9 cellular contexts compared by ENCODE assay signal in the genomic region with DNA sequence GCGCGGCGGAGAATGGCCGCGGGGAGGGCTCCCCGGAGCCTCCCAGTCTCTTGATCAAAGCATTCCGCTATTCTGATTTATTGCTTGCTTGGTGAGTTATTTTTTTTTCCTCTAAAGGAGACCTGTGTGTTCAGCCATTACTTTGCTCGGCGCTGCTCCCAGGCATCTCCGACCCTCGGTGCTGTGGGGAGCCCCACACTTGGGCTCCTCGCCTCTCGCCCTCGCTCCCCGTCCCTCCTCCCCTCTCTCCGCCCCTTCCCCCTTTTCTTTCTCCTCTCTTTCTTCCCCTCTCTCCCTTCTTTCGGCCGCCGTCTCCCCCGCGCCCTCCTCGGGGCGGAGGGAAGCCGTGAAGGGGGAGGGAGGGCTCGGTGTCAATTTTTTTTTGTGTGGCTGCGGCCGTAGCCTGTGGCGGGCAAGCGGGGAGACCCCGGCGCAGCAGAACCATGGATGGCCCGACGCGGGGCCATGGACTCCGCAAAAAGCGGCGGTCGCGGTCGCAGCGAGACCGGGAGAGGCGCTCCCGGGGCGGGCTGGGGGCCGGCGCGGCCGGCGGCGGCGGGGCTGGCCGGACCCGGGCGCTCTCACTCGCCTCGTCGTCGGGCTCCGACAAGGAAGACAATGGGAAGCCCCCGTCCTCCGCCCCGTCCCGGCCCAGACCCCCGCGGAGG. TPM values are rescaled to one million over a fixed set of nuclear protein-coding genes. Genes with fewer than 3 reads are reported as not detected.
A peak's percentile ranks its signal among the peaks of the same experiment; 100 is the strongest.
DNase-seq lines count a peak whose midpoint lies in the region; ATAC-seq and TF ChIP-seq lines count a peak whose summit lies in the region.
"Had no signal": no experiment of that assay in that cellular context is flagged by ENCODE, and none has a peak within 500 bp of the region (broad histone marks: within the 10 kb centered on the region; RNA-seq: fewer than 3 reads in every experiment).

No MANE protein-coding gene starts in this region.

- no peak for ATAC-seq in CD8-positive, alpha-beta T cell
- no peak for ATAC-seq in stimulated activated naive B cell treated with anti-CD40 and anti-IgM and Interleukin-4, amounts not matched to agents 10 μg/mL and 1 μg/mL and 100 μg/mL, for 72 hours (replicated peaks)
- no peak for ATAC-seq in GM19452 (IDR thresholded peaks at IDR 0.05; ENCODE audit: unreplicated experiment)

- 0 to 1% (median 0%) methylated on average over 9 to 66 of the region's 66 CpGs for WGBS in adrenal gland, 4 donors

- TF ChIP-seq CTCF in CD8-positive, alpha-beta T cell (IDR thresholded peaks at IDR 0.05): no peak
- TF ChIP-seq CTCF in adrenal gland (IDR thresholded peaks at IDR 0.05): no peak

- H3K36me3 Mint-ChIP-seq in CD8-positive, alpha-beta T cell: no peaks in the 10 kb centered on the region
- no peaks in the 10 kb centered on the region for H3K36me3 Mint-ChIP-seq in stimulated activated naive B cell treated with anti-CD40 and anti-IgM and Interleukin-4, amounts not matched to agents 10 μg/mL and 1 μg/mL and 100 μg/mL, for 72 hours

- H3K36me3 ChIP-seq in CD8-positive, alpha-beta T cell (ENCODE audit: insufficient read depth, low read length): no peaks in the 10 kb centered on the region
- H3K36me3 ChIP-seq in adrenal gland (replicated peaks in 1 of 2): no peaks in the 10 kb centered on the region

- TF ChIP-seq POLR2A in adrenal gland (IDR thresholded peaks at IDR 0.05): no peak

- intact Hi-C loops in CD8-positive, alpha-beta T cell (cut with DNase I, micrococcal nuclease): no loop called here
- intact Hi-C loops in adrenal gland (cut with DNase I): no loop called here

- peak overlapping the region; percentile 53 for H3K4me3 ChIP-seq in CD8-positive, alpha-beta T cell (ENCODE audit: low read depth, low read length)
- H3K4me3 ChIP-seq in adrenal gland: peak overlapping the region; percentile 12 to 96 (median 90)

- H3K4me3 Mint-ChIP-seq in CD8-positive, alpha-beta T cell: peak overlapping the region; percentile 85
- peak overlapping the region; percentile 89 to 92 for H3K4me3 Mint-ChIP-seq in stimulated activated naive B cell treated with anti-CD40 and anti-IgM and Interleukin-4, amounts not matched to agents 10 μg/mL and 1 μg/mL and 100 μg/mL, for 72 hours

- peaks cover 32% of the 10 kb centered on the region for H3K27me3 Mint-ChIP-seq in CD8-positive, alpha-beta T cell (ENCODE audit: low read depth)
- no peaks in the 10 kb centered on the region for H3K27me3 Mint-ChIP-seq in stimulated activated naive B cell treated with anti-CD40 and anti-IgM and Interleukin-4, amounts not matched to agents 10 μg/mL and 1 μg/mL and 100 μg/mL, for 72 hours

- POLR2A ChIA-PET in CD8-positive, alpha-beta T cell (lab: Charles Lee): no interaction called here

- H3K9me3 ChIP-seq in CD8-positive, alpha-beta T cell (ENCODE audit: low read length): no peaks in the 10 kb centered on the region
- no peaks in the 10 kb centered on the region for H3K9me3 ChIP-seq in adrenal gland (replicated peaks in 1 of 3)

- H3K4me1 ChIP-seq in CD8-positive, alpha-beta T cell (ENCODE audit: insufficient read depth, low read length): peaks cover 30% of the 10 kb centered on the region
- peaks cover 0 to 5% of the 10 kb centered on the region in 2 donors for H3K4me1 ChIP-seq in adrenal gland (replicated peaks in 1 of 2)

- no peak for DNase-seq in CD8-positive, alpha-beta T cell
- peak; percentile 50 for DNase-seq in HuH-7 (ENCODE audit: low spot score)
- DNase-seq in adrenal gland: peak in 4 of 7 donors; percentile 13 to 36 (median 22)
- peak; percentile 36 for DNase-seq in iPS-NIHi7 (ENCODE audit: extremely low spot score)
- no peak for DNase-seq in stimulated activated naive B cell treated with anti-CD40 and anti-IgM and Interleukin-4, amounts not matched to agents 10 μg/mL and 1 μg/mL and 100 μg/mL, for 72 hours
- DNase-seq in activated CD8-positive, alpha-beta memory T cell treated with anti-CD3 and anti-CD28 coated beads, Interleukin-2, amount 50 U/mL, for 48 hours: no peak
- DNase-seq in GM19240 (ENCODE audit: insufficient read length, low spot score): no peak

- H3K27ac Mint-ChIP-seq in CD8-positive, alpha-beta T cell: no peak overlapping the region
- H3K27ac Mint-ChIP-seq in stimulated activated naive B cell treated with anti-CD40 and anti-IgM and Interleukin-4, amounts not matched to agents 10 μg/mL and 1 μg/mL and 100 μg/mL, for 72 hours: peak overlapping the region; percentile 84

- H3K27me3 ChIP-seq in CD8-positive, alpha-beta T cell (ENCODE audit: insufficient read depth, low read length): peaks cover 24% of the 10 kb centered on the region
- no peaks in the 10 kb centered on the region for H3K27me3 ChIP-seq in adrenal gland

- H3K4me1 Mint-ChIP-seq in CD8-positive, alpha-beta T cell (ENCODE audit: low read depth): peaks cover 19% of the 10 kb centered on the region
- H3K4me1 Mint-ChIP-seq in stimulated activated naive B cell treated with anti-CD40 and anti-IgM and Interleukin-4, amounts not matched to agents 10 μg/mL and 1 μg/mL and 100 μg/mL, for 72 hours: peaks cover 10% of the 10 kb centered on the region in 2 donors

- no peak overlapping the region for H3K27ac ChIP-seq in CD8-positive, alpha-beta T cell (ENCODE audit: low read depth, low read length)
- peak overlapping the region in 3 of 5 donors; percentile 78 to 91 (median 79) for H3K27ac ChIP-seq in adrenal gland

- CTCF ChIA-PET in CD8-positive, alpha-beta T cell (lab: Charles Lee): no interaction called here

- no peaks in the 10 kb centered on the region for H3K9me3 Mint-ChIP-seq in CD8-positive, alpha-beta T cell
- no peaks in the 10 kb centered on the region for H3K9me3 Mint-ChIP-seq in stimulated activated naive B cell treated with anti-CD40 and anti-IgM and Interleukin-4, amounts not matched to agents 10 μg/mL and 1 μg/mL and 100 μg/mL, for 72 hours

RNA-seq across cellular contexts. Expression of a gene that starts 1.1 kb away (rescaled TPM):
- total RNA-seq in CD8-positive, alpha-beta T cell: 10 to 100 TPM; 51.7 to 55.6 TPM
- 10 to 100 TPM; 10.6 to 28.4 (median 15.2) TPM for total RNA-seq in adrenal gland
- polyA plus RNA-seq in adrenal gland: 10 to 100 TPM in 1 of 3 donors, 1 to 10 TPM in 2; 6.4 to 18.7 (median 8.3) TPM
- polyA plus RNA-seq: K562 had no signal

Comparison
In these comparisons a context has a peak if more than half of its experiments do, and no peak if none do; other contexts are left out.
1. DNase-seq: peak in HuH-7 (single experiment), adrenal gland (4 of 7) and iPS-NIHi7 (single experiment); none in CD8-positive, alpha-beta T cell (0 of 7), stimulated activated naive B cell treated with anti-CD40 and anti-IgM and Interleukin-4, amounts not matched to agents 10 μg/mL and 1 μg/mL and 100 μg/mL, for 72 hours (single experiment), activated CD8-positive, alpha-beta memory T cell treated with anti-CD3 and anti-CD28 coated beads, Interleukin-2, amount 50 U/mL, for 48 hours (single experiment) and GM19240 (single experiment).